In the genomic region with DNA sequence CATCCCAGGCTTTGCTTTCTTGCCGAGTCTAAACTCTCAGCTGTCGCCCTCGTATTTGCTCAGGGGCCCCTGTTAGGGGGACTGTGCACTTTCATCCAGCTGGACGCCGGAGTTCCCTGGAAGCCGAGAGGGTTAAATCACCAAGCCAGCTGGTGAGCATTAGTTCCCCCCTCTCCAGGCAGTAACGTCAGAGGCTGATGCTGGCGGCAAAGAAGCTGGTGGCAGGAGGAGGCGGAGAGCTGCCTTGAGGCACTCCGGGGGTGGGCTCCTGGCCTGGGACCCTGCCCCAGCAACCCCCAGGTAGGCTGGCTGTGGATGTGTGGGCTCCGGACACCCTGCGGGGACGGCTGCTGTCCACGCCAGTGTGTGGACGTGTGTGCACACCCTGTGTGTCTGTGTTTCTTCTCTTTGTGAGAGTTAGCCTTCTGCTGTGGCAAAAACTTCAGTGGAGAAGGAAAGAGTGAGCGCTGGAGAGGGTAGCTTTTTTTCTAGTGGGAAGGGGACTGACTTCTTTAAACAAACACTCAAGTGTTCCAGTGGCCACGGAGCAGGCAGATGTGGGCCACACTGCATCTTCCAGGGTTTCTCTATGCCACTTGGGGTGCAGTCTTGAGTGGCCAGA, we compare ENCODE assay signal across 12 cellular contexts.
DNase-seq lines count a peak whose midpoint lies in the region; ATAC-seq and TF ChIP-seq lines count a peak whose summit lies in the region.
"Had no signal": no experiment of that assay in that cellular context is flagged by ENCODE, and none has a peak within 500 bp of the region (broad histone marks: within the 10 kb centered on the region; RNA-seq: fewer than 3 reads in every experiment).

No MANE protein-coding gene starts in this region.

- DNase-seq in DMS 273 (lab: John Stamatoyannopoulos, UW; ENCODE audit: unreplicated experiment) = peak; percentile 88
- peak; percentile 57 for DNase-seq in NCI-H524 treated with DMSO at 0.1 percent for 48 hours (lab: John Stamatoyannopoulos, UW)
- peak; percentile 77 for DNase-seq in fibroblast of mammary gland (ENCODE audit: low read depth)
- DNase-seq in posterior vena cava (ENCODE audit: low spot score) = peak; percentile 80
- DNase-seq in NCI-H526 treated with DMSO at 0.1 percent for 48 hours (lab: John Stamatoyannopoulos, UW) = no peak
- DNase-seq in OCI-LY7 (ENCODE audit: low spot score) = no peak
- DNase-seq in kidney glomerular epithelial cell (lab: John Stamatoyannopoulos, UW) = no peak
- DNase-seq: activated T-cell treated with anti-CD3 and anti-CD28 coated beads, Interleukin-2, amount 50 U/mL, for 24 hours; stimulated activated CD4-positive, alpha-beta T cell treated with anti-CD3 and anti-CD28 coated beads, Interleukin-15, amount 100 ng/mL, for 24 hours; trophoblast cell had no signal

- no peaks in the 10 kb centered on the region for H3K36me3 ChIP-seq in OCI-LY7 (ENCODE audit: insufficient read depth, low read length)

- no peaks in the 10 kb centered on the region for H3K9me3 ChIP-seq in OCI-LY7 (ENCODE audit: low read length)

- no peaks in the 10 kb centered on the region for H3K79me2 ChIP-seq in OCI-LY7 (ENCODE audit: insufficient read depth, low read depth, low read length)

- H4K20me1 ChIP-seq in OCI-LY7 (ENCODE audit: insufficient read depth, low read length) = no peaks in the 10 kb centered on the region

- no peaks in the 10 kb centered on the region for H3K4me1 ChIP-seq in OCI-LY7 (ENCODE audit: insufficient read depth, low read length, poor library complexity, severe bottlenecking)

- H3K4me3 ChIP-seq in fibroblast of mammary gland (ENCODE audit: control insufficient read depth, low read depth, low read length) = peak overlapping the region; percentile 12
- H3K4me3 ChIP-seq in OCI-LY7 (ENCODE audit: low read depth, low read length, poor library complexity, severe bottlenecking) = no peak overlapping the region

- TF ChIP-seq CTCF in fibroblast of mammary gland (conservative IDR thresholded peaks at IDR 0.05; ENCODE audit: control insufficient read depth, insufficient read depth, low read depth, low read length) (no peak), OCI-LY7 (conservative IDR thresholded peaks at IDR 0.05; ENCODE audit: low read length) (no peak)

- H3K4me2 ChIP-seq in OCI-LY7 (ENCODE audit: low read length) = no peak overlapping the region

- no peak overlapping the region for H2AFZ ChIP-seq in OCI-LY7 (ENCODE audit: low read length)

- BruUV-seq in OCI-LY7 (replicated peaks; lab: Mats Ljungman, UMichigan) = no TSS peak

- ATAC-seq in GM21528 (IDR thresholded peaks at IDR 0.05; ENCODE audit: low FRiP score, unreplicated experiment) = no peak
- ATAC-seq: Panc1 had no signal

- CTCF ChIA-PET in OCI-LY7 (lab: Charles Lee; ENCODE audit: unreplicated experiment) = no interaction called here

- no peaks in the 10 kb centered on the region for H3K9me2 ChIP-seq in OCI-LY7 (ENCODE audit: insufficient read depth, low read length)

- intact Hi-C loops in posterior vena cava (cut with DNase I) (no loop called here), OCI-LY7 (cut with micrococcal nuclease; ENCODE audit: unreplicated experiment) (no loop called here)

- H3K27ac ChIP-seq in OCI-LY7 (ENCODE audit: low read depth, low read length, poor library complexity, severe bottlenecking) = no peak overlapping the region

- POLR2A ChIA-PET in OCI-LY7 (lab: Charles Lee) = interaction anchor here (1.2 kb wide), 1 partner anchor 11 kb away, joined by 3 read pairs; no protein-coding TSS in a partner anchor

Comparison
In these comparisons a context has a peak if more than half of its experiments do, and no peak if none do; other contexts are left out.
1. DNase-seq: peak in DMS 273 (single experiment), NCI-H524 treated with DMSO at 0.1 percent for 48 hours (single experiment), fibroblast of mammary gland (single experiment) and posterior vena cava (single experiment); none in NCI-H526 treated with DMSO at 0.1 percent for 48 hours (single experiment), OCI-LY7 (single experiment) and kidney glomerular epithelial cell (single experiment).